ENCODE assay signal across 8 cellular contexts in the genomic region with DNA sequence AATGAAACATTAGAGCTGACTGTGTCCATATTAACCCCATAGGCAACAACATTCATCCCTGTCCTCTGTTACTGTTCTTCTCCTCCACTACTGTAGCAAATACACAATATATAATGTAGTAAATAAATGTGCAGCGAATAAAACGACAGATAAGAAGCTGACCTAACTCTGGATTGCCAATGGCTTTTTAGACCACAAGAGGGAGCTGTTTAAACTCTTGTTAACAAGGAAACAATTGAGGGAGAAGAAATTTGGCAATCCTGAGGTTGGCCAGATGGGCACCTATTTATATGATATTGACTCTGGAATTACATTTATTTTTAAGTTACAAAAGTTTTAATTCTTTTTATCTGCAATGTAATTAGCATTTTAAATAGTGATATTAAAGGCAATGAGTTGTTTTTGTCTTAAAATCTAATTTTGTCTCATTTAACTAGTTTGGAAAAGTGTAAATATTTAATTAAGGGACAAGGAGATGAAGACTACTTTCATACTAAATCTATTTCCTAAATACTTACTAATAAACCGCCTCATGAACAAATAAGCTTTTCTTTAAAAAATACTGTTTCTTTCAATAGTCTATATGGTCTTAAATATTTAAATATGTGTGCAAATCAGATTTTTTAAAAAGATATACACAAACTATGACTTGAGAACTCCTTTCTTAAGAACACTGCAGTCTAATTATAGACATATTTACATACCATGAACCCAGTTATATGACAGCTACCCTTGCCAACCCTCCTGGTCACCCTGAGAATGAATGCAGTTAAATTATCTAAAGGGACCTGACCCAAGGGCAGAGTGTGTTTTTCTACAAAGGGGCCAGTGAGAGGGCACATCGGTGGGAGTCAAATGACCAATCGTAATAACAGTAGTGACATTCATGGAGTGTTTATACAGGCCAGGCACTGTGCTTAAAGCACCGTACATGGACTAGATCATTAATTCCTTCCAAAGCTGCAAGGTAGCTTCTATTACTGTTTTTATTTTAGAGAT. TPM values are rescaled to one million over a fixed set of nuclear protein-coding genes. Genes with fewer than 3 reads are reported as not detected.
A peak's percentile ranks its signal among the peaks of the same experiment; 100 is the strongest.
DNase-seq lines count a peak whose midpoint lies in the region; ATAC-seq lines count a peak whose summit lies in the region.

No MANE protein-coding gene starts in this region.

- H3K36me3 ChIP-seq in Karpas-422 (ENCODE audit: insufficient read depth, low read length), result no peaks in the 10 kb centered on the region

- no peaks in the 10 kb centered on the region for H3K9me2 ChIP-seq in Karpas-422 (replicated peaks; ENCODE audit: insufficient read depth, low read length)

- no peaks in the 10 kb centered on the region for H3K9me3 ChIP-seq in Karpas-422 (ENCODE audit: low read length)

- H3K9ac ChIP-seq in Karpas-422 (ENCODE audit: low read length), result no peak overlapping the region

- ATAC-seq in GM18868 (IDR thresholded peaks at IDR 0.05; ENCODE audit: unreplicated experiment), result peak; percentile 68
- ATAC-seq in HG03025 (IDR thresholded peaks at IDR 0.05; ENCODE audit: low FRiP score, unreplicated experiment), result no peak
- no peak for ATAC-seq in GM21529 (IDR thresholded peaks at IDR 0.05; ENCODE audit: unreplicated experiment)

- H3K27ac ChIP-seq in Karpas-422 (ENCODE audit: low read length), result no peak overlapping the region

- H3K4me1 ChIP-seq in Karpas-422 (ENCODE audit: low read length), result no peaks in the 10 kb centered on the region

- H3K4me2 ChIP-seq in Karpas-422 (ENCODE audit: low read depth, low read length, poor library complexity, severe bottlenecking), result no peak overlapping the region

- H3K4me3 ChIP-seq in Karpas-422 (ENCODE audit: low read length), result no peak overlapping the region

- no peak overlapping the region for H2AFZ ChIP-seq in Karpas-422 (ENCODE audit: low read length)

- DNase-seq in COR-L47 (lab: John Stamatoyannopoulos, UW), result peak; percentile 82
- peak; percentile 76 for DNase-seq in Karpas-422
- peak; percentile 92 for DNase-seq in OCI-M1 (lab: John Stamatoyannopoulos, UW)
- DNase-seq in dedifferentiated amniotic fluid mesenchymal stem cell (ENCODE audit: extremely low spot score), result peak; percentile 95
- peak; percentile 96 for DNase-seq in medulla oblongata (ENCODE audit: extremely low spot score)

- no peaks in the 10 kb centered on the region for H4K20me1 ChIP-seq in Karpas-422 (ENCODE audit: insufficient read depth, low read depth, low read length)

- no peaks in the 10 kb centered on the region for H3K27me3 ChIP-seq in Karpas-422 (ENCODE audit: low read length)

- H3K79me2 ChIP-seq in Karpas-422 (ENCODE audit: low read length), result no peaks in the 10 kb centered on the region

RNA-seq across cellular contexts. Expression of gene HPF1, which starts 52.9 kb away (rescaled TPM):
- 13.2 and 18.2 TPM in 2 replicates for total RNA-seq in Karpas-422 (2014; rRNA removed; shearing (Covaris generic); ENCODE audit: low replicate concordance)
